Comparison of ENCODE assay signal across 15 cellular contexts in the genomic region with DNA sequence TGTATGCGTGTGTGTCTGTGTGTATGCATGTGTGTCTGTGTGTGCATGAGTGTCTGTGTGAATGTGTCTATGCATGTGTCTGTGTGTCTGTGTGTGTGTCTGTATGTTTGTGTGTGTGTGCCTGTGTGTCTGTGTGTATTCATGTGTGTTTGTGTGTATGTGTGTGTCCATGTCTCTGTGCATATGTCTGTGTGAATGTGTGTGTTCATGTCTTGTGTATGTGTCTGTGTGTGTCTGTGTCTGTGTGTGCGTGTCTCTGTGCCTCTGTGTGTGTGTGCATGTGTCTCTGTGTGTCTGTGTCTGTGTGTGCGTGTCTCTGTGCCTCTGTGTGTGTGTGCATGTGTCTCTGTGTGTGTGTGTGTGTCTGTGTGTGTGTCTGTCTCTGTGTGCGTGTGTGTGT.
"Had no signal": no experiment of that assay in that cellular context is flagged by ENCODE, and none has a peak within 500 bp of the region (broad histone marks: within the 10 kb centered on the region; RNA-seq: fewer than 3 reads in every experiment).

No MANE protein-coding gene starts in this region.

- DNase-seq: activated CD4-positive, alpha-beta T cell treated with anti-CD3 and anti-CD28 coated beads for 1 hour; activated CD4-positive, alpha-beta T cell treated with anti-CD3 and anti-CD28 coated beads, Interleukin-2, amount 50 U/mL, for 48 hours; activated CD8-positive, alpha-beta memory T cell treated with anti-CD3 and anti-CD28 coated beads, Interleukin-2, amount 10 ng/mL, durations not matched to agents 7 days and 5 days; activated naive CD4-positive, alpha-beta T cell; colonic mucosa; effector CD4-positive, alpha-beta T cell; kidney glomerular epithelial cell; SW 1271; trophoblast cell had no signal

- H3K27me3 Mint-ChIP-seq: activated CD8-positive, alpha-beta memory T cell treated with anti-CD3 and anti-CD28 coated beads, Interleukin-2, amount 10 ng/mL, durations not matched to agents 7 days and 5 days; stimulated activated memory B cell treated with anti-CD40 and anti-IgM and Interleukin-4, amounts not matched to agents 10 μg/mL and 1 μg/mL and 100 μg/mL, for 72 hours had no signal

- H3K36me3 ChIP-seq: colonic mucosa, gastroesophageal sphincter, right atrium auricular region had no signal

- H3K4me1 ChIP-seq: colonic mucosa had no signal

- H2AFZ ChIP-seq: hepatocyte had no signal

- H3K4me3 ChIP-seq: colonic mucosa, gastroesophageal sphincter, hepatocyte, right atrium auricular region had no signal

- H3K9me3 Mint-ChIP-seq: mesothelial cell of epicardium; stimulated activated memory B cell treated with anti-CD40 and anti-IgM and Interleukin-4, amounts not matched to agents 10 μg/mL and 1 μg/mL and 100 μg/mL, for 72 hours had no signal

- H3K4me2 ChIP-seq: hepatocyte had no signal

- H3K9me3 ChIP-seq: colonic mucosa, gastroesophageal sphincter, neutrophil, right atrium auricular region had no signal

- H3K4me3 Mint-ChIP-seq: activated CD8-positive, alpha-beta memory T cell treated with anti-CD3 and anti-CD28 coated beads, Interleukin-2, amount 10 ng/mL, durations not matched to agents 7 days and 5 days; mesothelial cell of epicardium; stimulated activated memory B cell treated with anti-CD40 and anti-IgM and Interleukin-4, amounts not matched to agents 10 μg/mL and 1 μg/mL and 100 μg/mL, for 72 hours had no signal

- H3K27ac Mint-ChIP-seq: activated CD8-positive, alpha-beta memory T cell treated with anti-CD3 and anti-CD28 coated beads, Interleukin-2, amount 10 ng/mL, durations not matched to agents 7 days and 5 days; mesothelial cell of epicardium; stimulated activated memory B cell treated with anti-CD40 and anti-IgM and Interleukin-4, amounts not matched to agents 10 μg/mL and 1 μg/mL and 100 μg/mL, for 72 hours had no signal

- H3K27ac ChIP-seq: colonic mucosa, gastroesophageal sphincter, hepatocyte, neutrophil had no signal

- H3K79me2 ChIP-seq: hepatocyte had no signal

- H3K36me3 Mint-ChIP-seq: activated CD8-positive, alpha-beta memory T cell treated with anti-CD3 and anti-CD28 coated beads, Interleukin-2, amount 10 ng/mL, durations not matched to agents 7 days and 5 days; mesothelial cell of epicardium; stimulated activated memory B cell treated with anti-CD40 and anti-IgM and Interleukin-4, amounts not matched to agents 10 μg/mL and 1 μg/mL and 100 μg/mL, for 72 hours had no signal

- ATAC-seq: activated CD8-positive, alpha-beta memory T cell treated with anti-CD3 and anti-CD28 coated beads, Interleukin-2, amount 10 ng/mL, durations not matched to agents 7 days and 5 days; gastroesophageal sphincter; stimulated activated memory B cell treated with anti-CD40 and anti-IgM and Interleukin-4, amounts not matched to agents 10 μg/mL and 1 μg/mL and 100 μg/mL, for 72 hours had no signal

- H3K27me3 ChIP-seq: colonic mucosa, gastroesophageal sphincter, hepatocyte, neutrophil, right atrium auricular region had no signal
